Comparison of ENCODE assay signal across 17 cellular contexts in the genomic region with DNA sequence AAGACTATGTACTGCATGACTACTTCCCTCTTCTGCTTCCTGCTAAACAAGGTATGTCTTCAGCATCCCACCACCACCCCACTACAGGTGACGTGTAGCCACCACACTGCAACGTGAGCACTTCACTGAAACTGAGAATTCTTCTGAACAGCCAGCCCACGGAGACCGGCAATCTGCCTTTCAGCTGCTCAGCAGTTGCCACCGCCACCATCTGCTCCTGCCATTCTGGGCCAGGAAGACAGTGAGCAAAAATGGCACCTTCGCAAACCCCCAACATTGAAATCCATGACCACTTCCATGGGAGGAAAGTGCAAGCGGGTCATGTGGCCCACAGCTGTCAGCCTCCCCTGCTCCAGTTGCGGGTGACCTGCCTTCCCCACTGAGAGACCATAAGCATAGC.
A peak's percentile ranks its signal among the peaks of the same experiment; 100 is the strongest.
DNase-seq lines count a peak whose midpoint lies in the region; ATAC-seq and TF ChIP-seq lines count a peak whose summit lies in the region.
"Had no signal": no experiment of that assay in that cellular context is flagged by ENCODE, and none has a peak within 500 bp of the region (broad histone marks: within the 10 kb centered on the region; RNA-seq: fewer than 3 reads in every experiment).

No MANE protein-coding gene starts in this region.

- DNase-seq in SJCRH30 (peak; percentile 54 to 64), PC-3 (no peak), RWPE1 (ENCODE audit: low spot score) (no peak)
- DNase-seq in effector CD8-positive, alpha-beta T cell (lab: John Stamatoyannopoulos, UW) = no peak
- DNase-seq: 8988T; Calu3; CD4-positive, CD25-positive, alpha-beta regulatory T cell; DMS 273 treated with DMSO at 0.1 percent for 48 hours; GOT3; Karpas-422 had no signal

- H3K4me2 ChIP-seq in PC-3 (ENCODE audit: low read length) = no peak overlapping the region
- H3K4me2 ChIP-seq: BLaER1 treated with 17β-estradiol and CSF1 and Interleukin-3, amounts not matched to agents 10 nM and 100 nM had no signal

- intact Hi-C loops in PC-3 (cut with micrococcal nuclease) = no loop called here

- H3K4me3 Mint-ChIP-seq in stimulated activated memory B cell treated with anti-CD40 and anti-IgM and Interleukin-4, amounts not matched to agents 10 μg/mL and 1 μg/mL and 100 μg/mL, for 72 hours = no peak overlapping the region
- H3K4me3 Mint-ChIP-seq: CD4-positive, CD25-positive, alpha-beta regulatory T cell; H9 had no signal

- no peaks in the 10 kb centered on the region for H3K27me3 Mint-ChIP-seq in stimulated activated memory B cell treated with anti-CD40 and anti-IgM and Interleukin-4, amounts not matched to agents 10 μg/mL and 1 μg/mL and 100 μg/mL, for 72 hours
- H3K27me3 Mint-ChIP-seq: CD4-positive, CD25-positive, alpha-beta regulatory T cell had no signal

- peaks cover 8% of the 10 kb centered on the region for H3K9me3 Mint-ChIP-seq in stimulated activated memory B cell treated with anti-CD40 and anti-IgM and Interleukin-4, amounts not matched to agents 10 μg/mL and 1 μg/mL and 100 μg/mL, for 72 hours

- H3K36me3 Mint-ChIP-seq in stimulated activated memory B cell treated with anti-CD40 and anti-IgM and Interleukin-4, amounts not matched to agents 10 μg/mL and 1 μg/mL and 100 μg/mL, for 72 hours = no peaks in the 10 kb centered on the region
- H3K36me3 Mint-ChIP-seq: CD4-positive, CD25-positive, alpha-beta regulatory T cell had no signal

- H3K4me1 Mint-ChIP-seq in stimulated activated memory B cell treated with anti-CD40 and anti-IgM and Interleukin-4, amounts not matched to agents 10 μg/mL and 1 μg/mL and 100 μg/mL, for 72 hours = no peaks in the 10 kb centered on the region
- H3K4me1 Mint-ChIP-seq: CD4-positive, CD25-positive, alpha-beta regulatory T cell had no signal

- H3K4me1 ChIP-seq in SJCRH30 (no peaks in the 10 kb centered on the region), PC-3 (ENCODE audit: insufficient read depth, low read length) (no peaks in the 10 kb centered on the region)
- H3K4me1 ChIP-seq: BLaER1 treated with 17β-estradiol and CSF1 and Interleukin-3, amounts not matched to agents 10 nM and 100 nM had no signal

- peak; percentile 6 for ATAC-seq in GM18511 (IDR thresholded peaks at IDR 0.05; ENCODE audit: unreplicated experiment)
- peak; percentile 9 for ATAC-seq in HG03520 (IDR thresholded peaks at IDR 0.05; ENCODE audit: unreplicated experiment)
- peak; percentile 24 for ATAC-seq in stimulated activated memory B cell treated with anti-CD40 and anti-IgM and Interleukin-4, amounts not matched to agents 10 μg/mL and 1 μg/mL and 100 μg/mL, for 72 hours
- ATAC-seq in PC-3 = no peak
- ATAC-seq: HepG2 had no signal

- TF ChIP-seq CTCF in PC-3 (conservative IDR thresholded peaks at IDR 0.05; ENCODE audit: low read depth, low read length) (no peak), RWPE1 (conservative IDR thresholded peaks at IDR 0.05; ENCODE audit: low read depth) (no peak)

- H3F3A ChIP-seq in PC-3 (ENCODE audit: low read length, unreplicated experiment) = no peaks in the 10 kb centered on the region

- no peak overlapping the region for H2AFZ ChIP-seq in PC-3 (ENCODE audit: low read length)

- H3K9me2 ChIP-seq in PC-3 (replicated peaks; ENCODE audit: low read length) = no peaks in the 10 kb centered on the region

- H3K36me3 ChIP-seq in SJCRH30 = no peaks in the 10 kb centered on the region
- H3K36me3 ChIP-seq in PC-3 (ENCODE audit: low read depth, low read length) = no peaks in the 10 kb centered on the region
- H3K36me3 ChIP-seq: BLaER1 treated with 17β-estradiol and CSF1 and Interleukin-3, amounts not matched to agents 10 nM and 100 nM had no signal

- H3K9me3 ChIP-seq in SJCRH30 (replicated peaks) (no peaks in the 10 kb centered on the region), PC-3 (ENCODE audit: low read length) (no peaks in the 10 kb centered on the region)

- POLR2A ChIA-PET in PC-3 (lab: Charles Lee; ENCODE audit: unreplicated experiment) = no interaction called here
- POLR2A ChIA-PET in RWPE1 (lab: Yijun Ruan, JAX; ENCODE audit: low non-redundant PET) = no interaction called here

- CTCF ChIA-PET in PC-3 (lab: Charles Lee) (no interaction called here), RWPE1 (lab: Yijun Ruan, JAX) (no interaction called here)

- H3K27ac ChIP-seq in SJCRH30 (no peak overlapping the region), PC-3 (ENCODE audit: low read length) (no peak overlapping the region), RWPE1 (no peak overlapping the region)
- H3K27ac ChIP-seq: BLaER1 treated with 17β-estradiol and CSF1 and Interleukin-3, amounts not matched to agents 10 nM and 100 nM had no signal

- no peak overlapping the region for H3K27ac Mint-ChIP-seq in stimulated activated memory B cell treated with anti-CD40 and anti-IgM and Interleukin-4, amounts not matched to agents 10 μg/mL and 1 μg/mL and 100 μg/mL, for 72 hours
- H3K27ac Mint-ChIP-seq: CD4-positive, CD25-positive, alpha-beta regulatory T cell had no signal

- H3K4me3 ChIP-seq in SJCRH30 = no peak overlapping the region
- H3K4me3 ChIP-seq in PC-3 (ENCODE audit: low read length) = no peak overlapping the region
- H3K4me3 ChIP-seq: BLaER1 treated with 17β-estradiol and CSF1 and Interleukin-3, amounts not matched to agents 10 nM and 100 nM; GM12878 had no signal

- no peak overlapping the region for H3K9ac ChIP-seq in PC-3 (ENCODE audit: low read length)
- H3K9ac ChIP-seq: BLaER1 treated with 17β-estradiol and CSF1 and Interleukin-3, amounts not matched to agents 10 nM and 100 nM had no signal

- BruUV-seq in PC-3 (replicated peaks; lab: Mats Ljungman, UMichigan) = no TSS peak

- H4K20me1 ChIP-seq in PC-3 (ENCODE audit: low read length) = no peaks in the 10 kb centered on the region
- H4K20me1 ChIP-seq: BLaER1 treated with 17β-estradiol and CSF1 and Interleukin-3, amounts not matched to agents 10 nM and 100 nM had no signal

- no peaks in the 10 kb centered on the region for H3K79me2 ChIP-seq in PC-3 (ENCODE audit: low read length)

- H3K27me3 ChIP-seq in SJCRH30 = no peaks in the 10 kb centered on the region; the same call in 1 of the 2 replicates
- H3K27me3 ChIP-seq in PC-3 (ENCODE audit: low read length) = no peaks in the 10 kb centered on the region
- H3K27me3 ChIP-seq: BLaER1 treated with 17β-estradiol and CSF1 and Interleukin-3, amounts not matched to agents 10 nM and 100 nM had no signal

Comparison
In these comparisons a context has a peak if more than half of its experiments do, and no peak if none do; other contexts are left out.
1. DNase-seq: peak in SJCRH30 (2 of 2); none in PC-3 (single experiment), RWPE1 (single experiment) and effector CD8-positive, alpha-beta T cell (single experiment).